In genomic region chr1:25781130-25781433, GRCh38 we compare ENCODE assay signal across 2 cellular contexts.
TF ChIP-seq lines count a peak whose summit lies in the region.

No MANE protein-coding gene starts in this region.

TF ChIP-seq in K562, 482 proteins besides CTCF, POLR2A, EP300 and RAD21:
- TF ChIP-seq ZNF280A (IDR thresholded peaks at IDR 0.05; ENCODE audit: low read depth, partially characterized antibody): no peak
- TF ChIP-seq KAT7 (CRISPR knock-in tag; IDR thresholded peaks at IDR 0.05; ENCODE audit: borderline replicate concordance): no peak
- peak; percentile 90 for TF ChIP-seq NR2C1 (IDR thresholded peaks at IDR 0.05)
- TF ChIP-seq NR2C1 (tag; IDR thresholded peaks at IDR 0.05): peak; percentile 92
- no peak for TF ChIP-seq ZSCAN29 (IDR thresholded peaks at IDR 0.05)
- no peak for TF ChIP-seq SMARCA4 (IDR thresholded peaks at IDR 0.05)
- no peak for TF ChIP-seq BMI1 (IDR thresholded peaks at IDR 0.05; ENCODE audit: low read length)
- no peak for TF ChIP-seq ILK (tag; IDR thresholded peaks at IDR 0.05; ENCODE audit: borderline replicate concordance, low read depth)
- TF ChIP-seq L3MBTL2 (IDR thresholded peaks at IDR 0.05): peak; percentile 21; the same call in 1 of the 2 replicates
- peak; percentile 15; the same call in 1 of the 2 replicates for TF ChIP-seq SMAD4 (CRISPR knock-in tag; conservative IDR thresholded peaks at IDR 0.05)
- no peak for TF ChIP-seq SFPQ (IDR thresholded peaks at IDR 0.05; ENCODE audit: low read depth, low read length)
- TF ChIP-seq ZNF584 (CRISPR knock-in tag; IDR thresholded peaks at IDR 0.05; ENCODE audit: low read depth): 0 out of 2 replicates have a peak, but pooled peaks have one; percentile 6
- TF ChIP-seq NR2C2 (CRISPR knock-in tag; IDR thresholded peaks at IDR 0.05): peak; percentile 60
- TF ChIP-seq NR2C2 (tag; IDR thresholded peaks at IDR 0.05): peak; percentile 87

TF ChIP-seq in liver, 16 proteins besides CTCF, POLR2A, EP300 and RAD21:
- TF ChIP-seq GABPA (IDR thresholded peaks at IDR 0.05 in 1 of 2, conservative IDR thresholded peaks at IDR 0.05 in 1 of 2) (no peak), TAF1 (conservative IDR thresholded peaks at IDR 0.05) (no peak), HNF4A (conservative IDR thresholded peaks at IDR 0.05) (peak; percentile 37 to 73), ATF3 (IDR thresholded peaks at IDR 0.05) (no peak), FOXA1 (IDR thresholded peaks at IDR 0.05) (no peak), NR2F2 (IDR thresholded peaks at IDR 0.05) (peak; percentile 24), ZBTB33 (IDR thresholded peaks at IDR 0.05) (no peak), HNF4G (IDR thresholded peaks at IDR 0.05) (no peak), YY1 (IDR thresholded peaks at IDR 0.05) (no peak), REST (IDR thresholded peaks at IDR 0.05) (no peak), EGR1 (IDR thresholded peaks at IDR 0.05; ENCODE audit: low read depth in 2 of 2) (no peak), RXRA (IDR thresholded peaks at IDR 0.05) (peak in 1 of 2 donors; percentile 15), FOXA2 (IDR thresholded peaks at IDR 0.05) (no peak), SP1 (IDR thresholded peaks at IDR 0.05) (no peak), MAX (IDR thresholded peaks at IDR 0.05) (no peak), JUND (IDR thresholded peaks at IDR 0.05) (no peak)
